In genomic region chr15:50519740-50520425, GRCh38 we compare ENCODE assay signal across 27 cellular contexts. TPM values are rescaled to one million over a fixed set of nuclear protein-coding genes. Genes with fewer than 3 reads are reported as not detected.
"Had no signal": no experiment of that assay in that cellular context is flagged by ENCODE, and none has a peak within 500 bp of the region (broad histone marks: within the 10 kb centered on the region; RNA-seq: fewer than 3 reads in every experiment).

No MANE protein-coding gene starts in this region.

- H3K4me1 ChIP-seq: ascending aorta, colonic mucosa, foreskin keratinocyte, left lung, psoas muscle, spleen, transverse colon had no signal

- H3K9me3 ChIP-seq: colonic mucosa, neutrophil, ovary had no signal

- DNase-seq: activated CD4-positive, alpha-beta T cell treated with anti-CD3 and anti-CD28 coated beads for 36 hours; activated CD4-positive, alpha-beta T cell treated with anti-CD3 and anti-CD28 coated beads, Interleukin-2, amount 50 U/mL, for 4 hours; activated CD4-positive, CD25-positive, alpha-beta regulatory T cell; activated effector memory CD4-positive, alpha-beta T cell treated with Interleukin-2 at 50 U/mL for 16 hours; activated naive CD4-positive, alpha-beta T cell treated with Interleukin-2 at 50 U/mL for 16 hours; activated naive CD8-positive, alpha-beta T cell treated with anti-CD3 and anti-CD28 coated beads for 36 hours; cerebellar nuclear complex; colonic mucosa; dorsolateral prefrontal cortex; effector memory CD4-positive, alpha-beta T cell; foreskin keratinocyte; heart right ventricle; kidney glomerular epithelial cell; left lung; mesendoderm; nephron progenitor cell; ovary; psoas muscle; spleen; stimulated activated naive CD4-positive, alpha-beta T cell treated with Interleukin-2 at 50 U/mL for 16 hours; transverse colon had no signal

- H3K36me3 ChIP-seq: ascending aorta, cardiac muscle cell, colonic mucosa, heart right ventricle, left lung, neutrophil, ovary, spleen, transverse colon had no signal

- H3K4me3 ChIP-seq: ascending aorta, cardiac muscle cell, colonic mucosa, dorsolateral prefrontal cortex, heart right ventricle, left lung, lung, ovary, psoas muscle, spleen, transverse colon had no signal

- ATAC-seq: activated CD4-positive, alpha-beta T cell treated with anti-CD3 and anti-CD28 coated beads for 36 hours; foreskin keratinocyte; heart right ventricle; left lung; psoas muscle had no signal

RNA-seq across cellular contexts. Expression of gene USP50, which starts 26.6 kb away (rescaled TPM):
- total RNA-seq: activated CD4-positive, alpha-beta T cell treated with anti-CD3 and anti-CD28 coated beads for 36 hours; activated naive CD8-positive, alpha-beta T cell treated with anti-CD3 and anti-CD28 coated beads for 36 hours; ascending aorta; cardiac muscle cell; colonic mucosa; epithelial cell of proximal tubule; foreskin keratinocyte; glomerular endothelial cell; left lung; transverse colon had no signal
